8 cellular contexts compared by ENCODE assay signal in the genomic region with DNA sequence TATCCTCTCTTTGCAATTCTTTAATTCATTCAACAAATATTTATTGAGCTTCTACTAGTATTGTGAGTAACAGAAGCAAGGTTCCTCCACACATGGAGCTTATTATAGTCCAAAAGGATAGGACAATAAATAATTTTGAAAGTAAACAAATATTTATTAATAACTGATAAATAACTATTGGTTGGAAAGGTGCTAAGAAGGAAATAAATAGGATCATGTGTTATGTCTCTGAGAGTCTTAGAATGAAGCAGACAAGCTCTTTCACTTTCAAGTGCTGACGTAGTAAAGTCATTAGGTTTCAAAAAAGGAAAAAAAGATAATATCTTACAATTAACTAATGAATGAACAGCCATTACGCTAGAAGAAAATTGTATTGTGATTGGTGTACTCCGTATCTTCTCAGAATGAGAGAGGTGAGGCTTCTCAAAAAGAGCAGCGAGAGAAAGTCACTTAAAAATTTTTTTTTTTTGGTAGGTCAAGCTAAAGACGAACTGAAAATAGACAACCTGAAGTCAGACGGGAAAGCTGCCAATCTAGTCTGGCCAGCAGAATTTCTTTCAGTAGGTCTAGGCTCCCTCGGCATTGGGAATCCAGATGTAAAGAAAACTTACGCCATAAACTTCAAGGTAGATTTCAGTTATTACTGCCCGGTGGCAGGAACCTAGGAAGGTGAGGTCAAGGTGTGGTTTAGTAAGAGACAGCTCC. TPM values are rescaled to one million over a fixed set of nuclear protein-coding genes. Genes with fewer than 3 reads are reported as not detected.
A peak's percentile ranks its signal among the peaks of the same experiment; 100 is the strongest.
DNase-seq lines count a peak whose midpoint lies in the region; ATAC-seq and TF ChIP-seq lines count a peak whose summit lies in the region.

No MANE protein-coding gene starts in this region.

- H3K9me3 ChIP-seq in breast epithelium (no peaks in the 10 kb centered on the region), mucosa of descending colon (no peaks in the 10 kb centered on the region)

- ATAC-seq in GM19395 (IDR thresholded peaks at IDR 0.05; ENCODE audit: unreplicated experiment): peak; percentile 9
- ATAC-seq in mucosa of descending colon: no peak
- ATAC-seq in GM21526 (IDR thresholded peaks at IDR 0.05; ENCODE audit: low FRiP score, unreplicated experiment): no peak

- H3K4me1 ChIP-seq in breast epithelium: peaks cover 0 to 14% of the 10 kb centered on the region in 2 donors
- peaks cover 35% of the 10 kb centered on the region for H3K4me1 ChIP-seq in mucosa of descending colon (ENCODE audit: low read depth)

- H3K27me3 ChIP-seq in breast epithelium: no peaks in the 10 kb centered on the region

- DNase-seq in HS-5 (ENCODE audit: low read depth) (peak; percentile 6), breast epithelium (ENCODE audit: low spot score in 2 of 2) (no peak), mucosa of descending colon (no peak), glomerular visceral epithelial cell (ENCODE audit: extremely low spot score) (no peak), NCI-H82 treated with DMSO at 0.1 percent for 48 hours (lab: John Stamatoyannopoulos, UW; ENCODE audit: unreplicated experiment) (no peak)
- no peak for DNase-seq in stimulated activated CD8-positive, alpha-beta memory T cell treated with anti-CD3 and anti-CD28 coated beads, Interleukin-4, amount 100 ng/mL, for 48 hours

- peak overlapping the region; percentile 95 to 96 for H3K27ac ChIP-seq in breast epithelium

- TF ChIP-seq POLR2A in breast epithelium (IDR thresholded peaks at IDR 0.05): no peak

- TF ChIP-seq CTCF in breast epithelium (IDR thresholded peaks at IDR 0.05): no peak
- no peak for TF ChIP-seq CTCF in mucosa of descending colon (IDR thresholded peaks at IDR 0.05)

- H3K36me3 ChIP-seq in breast epithelium (no peaks in the 10 kb centered on the region), mucosa of descending colon (ENCODE audit: low read depth) (no peaks in the 10 kb centered on the region)

- H3K4me3 ChIP-seq in breast epithelium (peak overlapping the region; percentile 92 to 98 (median 94)), mucosa of descending colon (peak overlapping the region; percentile 98)

- intact Hi-C loops in breast epithelium (cut with DNase I; ENCODE audit: low total_unique reads) (no loop called here), mucosa of descending colon (cut with DNase I, micrococcal nuclease) (no loop called here)

RNA-seq across cellular contexts. Expression of a gene that starts 0.6 kb away (rescaled TPM):
- total RNA-seq in breast epithelium (10 to 100 TPM; 31.0 to 69.4 (median 36.4) TPM), mucosa of descending colon (10 to 100 TPM; 30.6 to 33.7 (median 32.2) TPM)

RNA-seq across cellular contexts. Expression of a gene that starts 47.7 kb away (rescaled TPM):
- total RNA-seq in breast epithelium (10 to 100 TPM in 2 of 3 donors, not detected in 1; 23.4 to 25.9 TPM), mucosa of descending colon (under 1 TPM in 1 of 3 donors, not detected in 2; 0.19 TPM)
